In the genomic region with DNA sequence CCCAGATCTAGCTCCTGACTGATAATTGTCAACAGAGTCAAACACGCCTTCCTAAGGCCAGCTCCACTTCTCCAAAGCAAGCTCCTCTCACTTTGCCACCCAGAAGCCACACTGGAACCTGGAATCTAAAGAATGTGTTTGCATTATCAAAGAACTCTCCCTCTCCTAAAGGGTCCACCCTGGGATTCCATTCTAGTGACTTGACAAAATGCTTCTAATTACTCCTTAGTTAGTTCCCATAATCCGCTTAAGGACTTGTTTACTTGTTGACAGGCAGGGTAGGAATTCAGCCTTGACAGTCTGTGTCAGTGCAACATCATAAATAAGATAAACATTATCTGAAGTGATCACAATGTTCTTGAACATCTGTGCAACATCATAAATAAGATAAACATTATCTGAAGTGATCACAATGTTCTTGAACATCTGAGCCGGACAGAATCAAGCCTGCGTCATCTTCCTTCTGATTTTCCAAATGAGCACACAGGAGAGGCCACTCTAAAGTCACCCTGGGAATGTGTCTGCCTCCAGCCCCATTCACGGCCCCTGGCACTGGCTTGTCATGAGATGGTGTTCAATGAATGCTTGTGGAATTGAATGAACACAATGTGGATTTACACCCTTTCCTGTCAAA, we compare ENCODE assay signal across 11 cellular contexts.
DNase-seq lines count a peak whose midpoint lies in the region; ATAC-seq, FAIRE-seq and TF ChIP-seq lines count a peak whose summit lies in the region.
"Had no signal": no experiment of that assay in that cellular context is flagged by ENCODE, and none has a peak within 500 bp of the region (broad histone marks: within the 10 kb centered on the region; RNA-seq: fewer than 3 reads in every experiment).

No MANE protein-coding gene starts in this region.

- H3K4me3 ChIP-seq in AG04450 (ENCODE audit: low read depth, low read length) (no peak overlapping the region), endothelial cell of umbilical vein (replicated peaks in 1 of 3; ENCODE audit: insufficient read depth in 1 of 3, low read depth in 1 of 3, low read length in 3 of 3) (no peak overlapping the region), prostate gland (no peak overlapping the region)

- intact Hi-C loops in endothelial cell of umbilical vein (cut with micrococcal nuclease), result loop anchor here (1.0 to 10.0 kb wide), 9 partner anchors 31 to 852 kb away; a partner anchor contains a TSS
- intact Hi-C loops in prostate gland (cut with DNase I), result no loop called here

- whole genome bisulfite sequencing in prostate gland, result 57% methylated on average over 5 of the region's 5 CpGs

- CTCF ChIA-PET in AG04450 (lab: Charles Lee), result interaction anchor here (1.6 kb wide), 1 partner anchor 313 kb away, joined by 3 read pairs; no protein-coding TSS in a partner anchor
- CTCF ChIA-PET in endothelial cell of umbilical vein (lab: Charles Lee), result interaction anchor here (1.0 to 3.0 kb wide), 6 partner anchors 8 to 128 kb away, joined by 3 to 8 read pairs (median 4); no protein-coding TSS in a partner anchor

- no peaks in the 10 kb centered on the region for H3K27me3 ChIP-seq in AG04450 (ENCODE audit: control insufficient read depth, insufficient read depth, low read length)
- no peaks in the 10 kb centered on the region for H3K27me3 ChIP-seq in endothelial cell of umbilical vein (ENCODE audit: control insufficient read depth in 2 of 2, insufficient read depth in 2 of 2, low read length in 2 of 2)
- no peaks in the 10 kb centered on the region for H3K27me3 ChIP-seq in prostate gland (replicated peaks; ENCODE audit: insufficient read depth)

- H3K79me2 ChIP-seq in endothelial cell of umbilical vein (ENCODE audit: control insufficient read depth, insufficient read depth, low read length), result no peaks in the 10 kb centered on the region

- no peaks in the 10 kb centered on the region for H3K9me1 ChIP-seq in endothelial cell of umbilical vein (replicated peaks; ENCODE audit: control insufficient read depth, extremely low read depth, insufficient read depth, low read length)

- H3K27ac ChIP-seq in AG04450 (ENCODE audit: low read depth, low read length) (peak overlapping the region; percentile 43), endothelial cell of umbilical vein (ENCODE audit: insufficient read depth, low read depth, low read length) (peak overlapping the region; percentile 85), prostate gland (no peak overlapping the region)

- FAIRE-seq in endothelial cell of umbilical vein (lab: Jason Lieb, UNC), result peak; percentile 68

- DNase-seq in AG04450 (ENCODE audit: low read depth, low spot score) (peak; percentile 41), M059J (ENCODE audit: low read depth) (peak; percentile 84), endothelial cell of umbilical vein (ENCODE audit: low read depth, low spot score) (peak; percentile 24), kidney glomerular epithelial cell (lab: John Stamatoyannopoulos, UW) (peak; percentile 80), NCI-H510A treated with DMSO at 0.1 percent for 48 hours (lab: John Stamatoyannopoulos, UW) (no peak), prostate gland (ENCODE audit: low spot score) (no peak)
- DNase-seq: caudate nucleus, NCI-H187 treated with DMSO at 0.1 percent for 48 hours, SHP77 treated with DMSO at 0.1 percent for 48 hours had no signal

- H3K9ac ChIP-seq in endothelial cell of umbilical vein (replicated peaks; ENCODE audit: extremely low read depth, insufficient read depth, low read length), result peak overlapping the region; percentile 63

- POLR2A ChIA-PET in AG04450 (lab: Yijun Ruan, JAX), result interaction anchor here (0.5 to 1.6 kb wide), 3 partner anchors 17 to 516 kb away, joined by 3 to 4 read pairs (median 4); no protein-coding TSS in a partner anchor
- POLR2A ChIA-PET in endothelial cell of umbilical vein (lab: Charles Lee), result interaction anchor here (1.0 kb wide), 1 partner anchor 118 kb away, joined by 4 read pairs; no protein-coding TSS in a partner anchor

- H3K4me1 ChIP-seq in endothelial cell of umbilical vein (ENCODE audit: control insufficient read depth, extremely low read depth, insufficient read depth, low read length) (peaks cover 27% of the 10 kb centered on the region), prostate gland (replicated peaks) (no peaks in the 10 kb centered on the region)

- H3K4me2 ChIP-seq in endothelial cell of umbilical vein (ENCODE audit: insufficient read depth, low read length), result peak overlapping the region; percentile 36

- BruUV-seq in endothelial cell of umbilical vein (replicated peaks; lab: Mats Ljungman, UMichigan), result no TSS peak

- H3K36me3 ChIP-seq in endothelial cell of umbilical vein (ENCODE audit: control insufficient read depth in 2 of 2, extremely low read depth in 1 of 2, insufficient read depth in 2 of 2, low read length in 2 of 2) (no peaks in the 10 kb centered on the region), prostate gland (no peaks in the 10 kb centered on the region)

- no peak overlapping the region for H2AFZ ChIP-seq in endothelial cell of umbilical vein (ENCODE audit: low read depth, low read length)

- H4K20me1 ChIP-seq in endothelial cell of umbilical vein (replicated peaks; ENCODE audit: control insufficient read depth, extremely low read depth, insufficient read depth, low read length), result no peaks in the 10 kb centered on the region

- ATAC-seq in HG02973 (IDR thresholded peaks at IDR 0.05; ENCODE audit: unreplicated experiment), result no peak
- no peak for ATAC-seq in GM21723 (IDR thresholded peaks at IDR 0.05; ENCODE audit: unreplicated experiment)

- dilution Hi-C loops in endothelial cell of umbilical vein (cut with MboI; ENCODE audit: extremely low pct_ligation_motif_present, low sequenced_read_pairs), result no loop called here

- TF ChIP-seq POLR2A in endothelial cell of umbilical vein (IDR thresholded peaks at IDR 0.05; ENCODE audit: low read depth, low read length), result no peak
- TF ChIP-seq POLR2A in prostate gland (IDR thresholded peaks at IDR 0.05), result no peak

- H3K9me3 ChIP-seq in AG04450 (ENCODE audit: control insufficient read depth, insufficient read depth, low read length), result no peaks in the 10 kb centered on the region
- H3K9me3 ChIP-seq in endothelial cell of umbilical vein (replicated peaks; ENCODE audit: control insufficient read depth, insufficient read depth, low read length), result no peaks in the 10 kb centered on the region
- H3K9me3 ChIP-seq in prostate gland, result no peaks in the 10 kb centered on the region

- TF ChIP-seq CTCF in AG04450 (IDR thresholded peaks at IDR 0.05; ENCODE audit: low read depth, low read length) (no peak), endothelial cell of umbilical vein (IDR thresholded peaks at IDR 0.05; ENCODE audit: extremely low read depth in 1 of 2, insufficient read depth in 1 of 2, low read depth in 1 of 2, low read length in 2 of 2) (no peak), prostate gland (IDR thresholded peaks at IDR 0.05) (no peak)

TF ChIP-seq in endothelial cell of umbilical vein, 7 proteins besides CTCF, POLR2A, EP300 and RAD21:
- no peak for TF ChIP-seq EZH2 (IDR thresholded peaks at IDR 0.05; ENCODE audit: borderline replicate concordance, low read depth, low read length, severe bottlenecking)
- TF ChIP-seq FOS (IDR thresholded peaks at IDR 0.05; ENCODE audit: borderline replicate concordance, insufficient read depth, low read length), result no peak
- TF ChIP-seq GATA2 (IDR thresholded peaks at IDR 0.05; ENCODE audit: insufficient read depth, insufficient read length, low read depth, low read length), result no peak
- TF ChIP-seq MYC (IDR thresholded peaks at IDR 0.05; ENCODE audit: low read depth, low read length), result no peak
- peak; percentile 13 for TF ChIP-seq JUN (IDR thresholded peaks at IDR 0.05; ENCODE audit: borderline replicate concordance, insufficient read depth, insufficient read length, low read depth)
- TF ChIP-seq POLR2AphosphoS5 (IDR thresholded peaks at IDR 0.05; ENCODE audit: insufficient read depth, low read depth, low read length), result peak; percentile 26
- TF ChIP-seq, protein P1, sequence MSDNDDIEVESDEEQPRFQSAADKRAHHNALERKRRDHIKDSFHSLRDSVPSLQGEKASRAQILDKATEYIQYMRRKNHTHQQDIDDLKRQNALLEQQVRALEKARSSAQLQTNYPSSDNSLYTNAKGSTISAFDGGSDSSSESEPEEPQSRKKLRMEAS (IDR thresholded peaks at IDR 0.05; ENCODE audit: insufficient read depth, insufficient read length), result no peak

Comparison
In these comparisons a context has a peak if more than half of its experiments do, and no peak if none do; other contexts are left out.
1. DNase-seq: peak in AG04450 (single experiment), M059J (single experiment), endothelial cell of umbilical vein (single experiment) and kidney glomerular epithelial cell (single experiment); none in NCI-H510A treated with DMSO at 0.1 percent for 48 hours (single experiment) and prostate gland (single experiment).
2. H3K27ac ChIP-seq: peak in AG04450 (single experiment) and endothelial cell of umbilical vein (single experiment); none in prostate gland (0 of 2).